ENCODE assay signal across 22 cellular contexts in the genomic region with DNA sequence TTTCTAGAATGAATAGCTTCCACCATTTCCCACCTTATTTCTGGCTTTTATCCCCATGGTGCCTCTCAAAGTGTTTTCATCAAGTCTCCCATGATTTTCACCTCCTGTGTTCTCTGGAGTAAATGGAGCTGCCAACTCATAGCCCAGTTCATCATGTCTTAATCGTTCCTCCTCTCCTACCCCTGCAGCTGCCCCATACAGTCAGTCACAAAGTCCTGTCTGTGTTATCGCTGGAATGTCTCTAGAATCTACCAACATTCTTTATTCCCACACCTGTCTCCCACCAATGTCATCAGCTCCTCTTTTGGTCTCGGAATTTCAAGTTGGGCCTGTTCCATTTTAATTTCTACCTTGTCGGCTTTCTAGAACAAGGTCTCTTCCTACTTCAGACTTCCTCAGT.
"Had no signal": no experiment of that assay in that cellular context is flagged by ENCODE, and none has a peak within 500 bp of the region (broad histone marks: within the 10 kb centered on the region; RNA-seq: fewer than 3 reads in every experiment).

No MANE protein-coding gene starts in this region.

- H3K27me3 Mint-ChIP-seq: activated B cell treated with CpG ODN at 0.5 μM for 24 hours; activated naive CD8-positive, alpha-beta T cell treated with anti-CD3 and anti-CD28 coated beads, Interleukin-2, amount 10 ng/mL, durations not matched to agents 7 days and 5 days; naive B cell had no signal

- H3K27ac Mint-ChIP-seq: activated B cell treated with CpG ODN at 0.5 μM for 24 hours; activated naive CD8-positive, alpha-beta T cell treated with anti-CD3 and anti-CD28 coated beads, Interleukin-2, amount 10 ng/mL, durations not matched to agents 7 days and 5 days; neural progenitor cell had no signal

- H3K27me3 ChIP-seq: body of pancreas, colonic mucosa, gastrocnemius medialis, neural progenitor cell, stomach, testis, upper lobe of right lung had no signal

- H3K36me3 ChIP-seq: colonic mucosa had no signal

- H3K4me1 ChIP-seq: body of pancreas, colonic mucosa, neural progenitor cell, stomach, testis, upper lobe of right lung had no signal

- ATAC-seq: body of pancreas, gastrocnemius medialis, right cardiac atrium, upper lobe of right lung had no signal

- H3K27ac ChIP-seq: body of pancreas, colonic mucosa, gastrocnemius medialis, neural progenitor cell, psoas muscle, skin epidermis, stomach, testis, upper lobe of right lung had no signal

- DNase-seq: activated B cell treated with CpG ODN at 0.5 μM for 24 hours; activated CD4-positive, alpha-beta T cell treated with anti-CD3 and anti-CD28 coated beads for 4 hours; activated CD8-positive, alpha-beta memory T cell treated with anti-CD3 and anti-CD28 coated beads, Interleukin-2, amount 50 U/mL, for 4 hours; activated gamma-delta T cell treated with Interleukin-2 at 50 U/mL for 16 hours; activated naive CD8-positive, alpha-beta T cell treated with anti-CD3 and anti-CD28 coated beads, Interleukin-2, amount 10 ng/mL, durations not matched to agents 7 days and 5 days; activated T-cell treated with anti-CD3 and anti-CD28 coated beads, Interleukin-2, amount 50 U/mL, for 48 hours; body of pancreas; central memory CD4-positive, alpha-beta T cell; colonic mucosa; gastrocnemius medialis; head of caudate nucleus; naive B cell; psoas muscle; right cardiac atrium; stimulated activated CD4-positive, alpha-beta T cell treated with anti-CD3 and anti-CD28 coated beads, Interleukin-2, amount 100 ng/mL, for 48 hours; stomach; SW 1271; testis; upper lobe of right lung had no signal

- H3K4me3 ChIP-seq: body of pancreas, colonic mucosa, gastrocnemius medialis, lung, neural progenitor cell, psoas muscle, skin epidermis, stomach, testis, upper lobe of right lung had no signal

- H3K9me3 Mint-ChIP-seq: activated B cell treated with CpG ODN at 0.5 μM for 24 hours; activated naive CD8-positive, alpha-beta T cell treated with anti-CD3 and anti-CD28 coated beads, Interleukin-2, amount 10 ng/mL, durations not matched to agents 7 days and 5 days; neural progenitor cell had no signal

- H3K4me3 Mint-ChIP-seq: activated B cell treated with CpG ODN at 0.5 μM for 24 hours; activated naive CD8-positive, alpha-beta T cell treated with anti-CD3 and anti-CD28 coated beads, Interleukin-2, amount 10 ng/mL, durations not matched to agents 7 days and 5 days; naive B cell; neural progenitor cell had no signal

- H3K9me3 ChIP-seq: body of pancreas, colonic mucosa, gastrocnemius medialis, psoas muscle, stomach, testis, upper lobe of right lung had no signal
